1 cellular context compared by ENCODE assay signal in the genomic region with DNA sequence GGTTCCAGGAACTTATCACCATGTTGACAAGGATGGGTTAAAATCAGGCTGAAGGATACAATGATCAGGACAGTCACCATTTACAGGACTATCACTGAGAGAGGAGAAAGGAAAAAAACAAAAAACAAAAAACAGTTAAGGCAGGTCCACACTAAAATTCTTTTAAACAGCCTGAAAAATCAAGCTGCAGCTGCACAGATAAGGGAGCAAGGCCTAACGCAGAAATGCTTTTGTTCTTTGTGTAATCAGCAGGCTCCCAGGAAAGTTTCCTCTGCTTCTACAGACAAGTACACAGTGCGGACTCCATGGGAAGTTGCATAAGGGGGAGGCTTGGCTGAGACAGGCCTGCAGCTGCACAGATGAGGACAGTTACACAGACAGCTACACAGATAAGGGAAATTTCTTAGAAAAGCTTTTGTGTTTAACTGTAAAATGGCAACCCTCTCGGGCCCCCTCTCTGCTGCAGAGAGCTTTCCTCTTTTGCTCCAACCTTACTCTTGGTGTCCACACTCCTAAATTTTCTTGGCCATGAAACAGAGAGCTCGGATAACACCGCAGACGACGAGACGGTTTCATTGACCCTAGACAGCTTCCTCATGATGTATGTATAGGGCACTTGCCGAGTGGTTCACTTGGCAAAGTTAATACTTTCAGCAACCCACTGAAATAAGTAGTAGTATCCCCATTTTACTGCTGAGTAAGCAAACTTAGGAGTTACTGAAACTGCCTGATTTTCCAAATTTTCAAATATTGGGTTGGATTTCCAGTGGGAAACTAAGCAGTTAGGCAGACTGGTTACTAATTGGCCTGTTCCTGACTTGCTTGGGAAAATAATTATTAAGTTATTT.
A peak's percentile ranks its signal among the peaks of the same experiment; 100 is the strongest.
TF ChIP-seq lines count a peak whose summit lies in the region.

No MANE protein-coding gene starts in this region.

TF ChIP-seq in K562, 482 proteins besides CTCF, POLR2A, EP300 and RAD21 (continued from another document and continues in another):
- TF ChIP-seq, protein P1, sequence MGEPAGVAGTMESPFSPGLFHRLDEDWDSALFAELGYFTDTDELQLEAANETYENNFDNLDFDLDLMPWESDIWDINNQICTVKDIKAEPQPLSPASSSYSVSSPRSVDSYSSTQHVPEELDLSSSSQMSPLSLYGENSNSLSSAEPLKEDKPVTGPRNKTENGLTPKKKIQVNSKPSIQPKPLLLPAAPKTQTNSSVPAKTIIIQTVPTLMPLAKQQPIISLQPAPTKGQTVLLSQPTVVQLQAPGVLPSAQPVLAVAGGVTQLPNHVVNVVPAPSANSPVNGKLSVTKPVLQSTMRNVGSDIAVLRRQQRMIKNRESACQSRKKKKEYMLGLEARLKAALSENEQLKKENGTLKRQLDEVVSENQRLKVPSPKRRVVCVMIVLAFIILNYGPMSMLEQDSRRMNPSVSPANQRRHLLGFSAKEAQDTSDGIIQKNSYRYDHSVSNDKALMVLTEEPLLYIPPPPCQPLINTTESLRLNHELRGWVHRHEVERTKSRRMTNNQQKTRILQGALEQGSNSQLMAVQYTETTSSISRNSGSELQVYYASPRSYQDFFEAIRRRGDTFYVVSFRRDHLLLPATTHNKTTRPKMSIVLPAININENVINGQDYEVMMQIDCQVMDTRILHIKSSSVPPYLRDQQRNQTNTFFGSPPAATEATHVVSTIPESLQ (CRISPR knock-in tag; IDR thresholded peaks at IDR 0.05): no peak; the same call in 1 of the 2 replicates
- TF ChIP-seq FOXP1 (CRISPR knock-in tag; IDR thresholded peaks at IDR 0.05) (peak; percentile 55; the same call in 1 of the 2 replicates), MYC (IDR thresholded peaks at IDR 0.05; ENCODE audit: low read depth, low read length) (peak; percentile 49; the same call in 1 of the 2 replicates), MYC (CRISPR knock-in tag; IDR thresholded peaks at IDR 0.05; ENCODE audit: borderline replicate concordance, low read depth) (no peak), ZNF311 (CRISPR knock-in tag; IDR thresholded peaks at IDR 0.05) (peak; percentile 85), KLF6 (CRISPR knock-in tag; IDR thresholded peaks at IDR 0.05; ENCODE audit: borderline replicate concordance) (no peak), MYNN (IDR thresholded peaks at IDR 0.05) (peak; percentile 88; the same call in 1 of the 2 replicates), MYNN (CRISPR knock-in tag; IDR thresholded peaks at IDR 0.05) (no peak), HOXB6 (CRISPR knock-in tag; IDR thresholded peaks at IDR 0.05; ENCODE audit: borderline replicate concordance) (no peak), CBFA2T3 (IDR thresholded peaks at IDR 0.05) (peak; percentile 99), TARDBP (IDR thresholded peaks at IDR 0.05) (peak; percentile 88; the same call in 1 of the 2 replicates), ETV6 (IDR thresholded peaks at IDR 0.05; ENCODE audit: borderline replicate concordance in 1 of 2, low read depth in 2 of 2, low read length in 1 of 2) (peak in 1 of 2 experiments; percentile 80; a peak in 2 of 4 replicates), ETV6 (CRISPR knock-in tag; IDR thresholded peaks at IDR 0.05; ENCODE audit: borderline replicate concordance) (no peak), ZNF830 (CRISPR knock-in tag; IDR thresholded peaks at IDR 0.05) (no peak), DPF2 (IDR thresholded peaks at IDR 0.05) (peak; percentile 98), RBM34 (IDR thresholded peaks at IDR 0.05; ENCODE audit: borderline replicate concordance, insufficient read depth, low read length) (no peak), ZNF507 (tag; conservative IDR thresholded peaks at IDR 0.05) (no peak), TFAM (CRISPR knock-in tag; conservative IDR thresholded peaks at IDR 0.05) (no peak), ZNF124 (CRISPR knock-in tag; IDR thresholded peaks at IDR 0.05) (no peak), BACH1 (tag; IDR thresholded peaks at IDR 0.05) (peak; percentile 59), SREBF1 (IDR thresholded peaks at IDR 0.05; ENCODE audit: borderline replicate concordance, low read depth, low read length) (no peak), RHOXF2B (CRISPR knock-in tag; conservative IDR thresholded peaks at IDR 0.05) (no peak), FOXK1 (CRISPR knock-in tag; IDR thresholded peaks at IDR 0.05; ENCODE audit: borderline replicate concordance) (no peak), ESRRA (IDR thresholded peaks at IDR 0.05; ENCODE audit: borderline replicate concordance, low read depth) (no peak), NFE2L1 (tag; IDR thresholded peaks at IDR 0.05; ENCODE audit: borderline replicate concordance, low read depth) (no peak), CSDE1 (IDR thresholded peaks at IDR 0.05) (no peak), NFATC3 (IDR thresholded peaks at IDR 0.05) (peak; percentile 86; the same call in 1 of the 2 replicates), CHD4 (IDR thresholded peaks at IDR 0.05; ENCODE audit: insufficient read depth, insufficient replicate concordance, low read depth, low read length, poor library complexity, severe bottlenecking) (no peak), ETV1 (tag; conservative IDR thresholded peaks at IDR 0.05; ENCODE audit: low read depth) (peak; percentile 72), NCOA2 (IDR thresholded peaks at IDR 0.05; ENCODE audit: partially characterized antibody in 2 of 2) (peak; percentile 67 to 80), TBP (optimal IDR thresholded peaks at IDR 0.05; ENCODE audit: low read depth, low read length) (peak; percentile 30), SAFB (IDR thresholded peaks at IDR 0.05; ENCODE audit: borderline replicate concordance, low read depth, low read length) (no peak), ZNF75A (CRISPR knock-in tag; IDR thresholded peaks at IDR 0.05) (no peak), HNRNPK (IDR thresholded peaks at IDR 0.05; ENCODE audit: low read depth, low read length, poor library complexity, severe bottlenecking) (no peak), CHAMP1 (IDR thresholded peaks at IDR 0.05) (peak; percentile 94), MTA1 (IDR thresholded peaks at IDR 0.05; ENCODE audit: borderline replicate concordance) (peak; percentile 82), TOE1 (IDR thresholded peaks at IDR 0.05; ENCODE audit: borderline replicate concordance) (peak; percentile 48; the same call in 1 of the 2 replicates), TOE1 (CRISPR knock-in tag; IDR thresholded peaks at IDR 0.05; ENCODE audit: borderline replicate concordance, low read depth) (no peak), ZSCAN29 (IDR thresholded peaks at IDR 0.05) (no peak), PTTG1 (tag; IDR thresholded peaks at IDR 0.05; ENCODE audit: low read depth) (no peak), CBX8 (IDR thresholded peaks at IDR 0.05; ENCODE audit: borderline replicate concordance, extremely low read depth, low read depth, low read length, poor library complexity, severe bottlenecking) (no peak), ZC3H4 (CRISPR knock-in tag; IDR thresholded peaks at IDR 0.05; ENCODE audit: borderline replicate concordance) (no peak), POLR2AphosphoS2 (IDR thresholded peaks at IDR 0.05; ENCODE audit: low read length) (no peak), NFIX (CRISPR knock-in tag; IDR thresholded peaks at IDR 0.05; ENCODE audit: low read depth) (no peak), ZFP36 (IDR thresholded peaks at IDR 0.05; ENCODE audit: low read depth, low read length, partially characterized antibody) (peak; percentile 6), CHD2 (IDR thresholded peaks at IDR 0.05; ENCODE audit: low read depth, low read length) (no peak), DNMT1 (IDR thresholded peaks at IDR 0.05) (no peak), STAG1 (CRISPR knock-in tag; IDR thresholded peaks at IDR 0.05; ENCODE audit: borderline replicate concordance) (no peak), XRCC3 (IDR thresholded peaks at IDR 0.05) (no peak), FIP1L1 (IDR thresholded peaks at IDR 0.05; ENCODE audit: low read depth, low read length, poor library complexity, severe bottlenecking) (no peak), NCOA6 (IDR thresholded peaks at IDR 0.05) (peak; percentile 57; the same call in 1 of the 2 replicates), ELF2 (CRISPR knock-in tag; IDR thresholded peaks at IDR 0.05) (no peak), LEF1 (IDR thresholded peaks at IDR 0.05) (peak; percentile 98), EHMT2 (IDR thresholded peaks at IDR 0.05) (0 out of 2 replicates have a peak, but pooled peaks have one; percentile 6), SMAD4 (CRISPR knock-in tag; conservative IDR thresholded peaks at IDR 0.05) (peak; percentile 99), UBTF (IDR thresholded peaks at IDR 0.05; ENCODE audit: borderline replicate concordance in 1 of 2, low read depth in 2 of 2, low read length in 2 of 2) (no peak), ASH1L (IDR thresholded peaks at IDR 0.05; ENCODE audit: borderline replicate concordance, low read depth, partially characterized antibody) (no peak), ZNF324 (CRISPR knock-in tag; IDR thresholded peaks at IDR 0.05) (no peak), FUS (optimal IDR thresholded peaks at IDR 0.05; ENCODE audit: low read depth, low read length) (no peak), ARID2 (IDR thresholded peaks at IDR 0.05) (no peak)
- TF ChIP-seq, protein P2, sequence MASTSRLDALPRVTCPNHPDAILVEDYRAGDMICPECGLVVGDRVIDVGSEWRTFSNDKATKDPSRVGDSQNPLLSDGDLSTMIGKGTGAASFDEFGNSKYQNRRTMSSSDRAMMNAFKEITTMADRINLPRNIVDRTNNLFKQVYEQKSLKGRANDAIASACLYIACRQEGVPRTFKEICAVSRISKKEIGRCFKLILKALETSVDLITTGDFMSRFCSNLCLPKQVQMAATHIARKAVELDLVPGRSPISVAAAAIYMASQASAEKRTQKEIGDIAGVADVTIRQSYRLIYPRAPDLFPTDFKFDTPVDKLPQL (IDR thresholded peaks at IDR 0.05; ENCODE audit: extremely low read depth, insufficient read length): no peak
- TF ChIP-seq, protein P3, sequence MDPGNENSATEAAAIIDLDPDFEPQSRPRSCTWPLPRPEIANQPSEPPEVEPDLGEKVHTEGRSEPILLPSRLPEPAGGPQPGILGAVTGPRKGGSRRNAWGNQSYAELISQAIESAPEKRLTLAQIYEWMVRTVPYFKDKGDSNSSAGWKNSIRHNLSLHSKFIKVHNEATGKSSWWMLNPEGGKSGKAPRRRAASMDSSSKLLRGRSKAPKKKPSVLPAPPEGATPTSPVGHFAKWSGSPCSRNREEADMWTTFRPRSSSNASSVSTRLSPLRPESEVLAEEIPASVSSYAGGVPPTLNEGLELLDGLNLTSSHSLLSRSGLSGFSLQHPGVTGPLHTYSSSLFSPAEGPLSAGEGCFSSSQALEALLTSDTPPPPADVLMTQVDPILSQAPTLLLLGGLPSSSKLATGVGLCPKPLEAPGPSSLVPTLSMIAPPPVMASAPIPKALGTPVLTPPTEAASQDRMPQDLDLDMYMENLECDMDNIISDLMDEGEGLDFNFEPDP (CRISPR knock-in tag; IDR thresholded peaks at IDR 0.05): no peak
- TF ChIP-seq, protein P4, sequence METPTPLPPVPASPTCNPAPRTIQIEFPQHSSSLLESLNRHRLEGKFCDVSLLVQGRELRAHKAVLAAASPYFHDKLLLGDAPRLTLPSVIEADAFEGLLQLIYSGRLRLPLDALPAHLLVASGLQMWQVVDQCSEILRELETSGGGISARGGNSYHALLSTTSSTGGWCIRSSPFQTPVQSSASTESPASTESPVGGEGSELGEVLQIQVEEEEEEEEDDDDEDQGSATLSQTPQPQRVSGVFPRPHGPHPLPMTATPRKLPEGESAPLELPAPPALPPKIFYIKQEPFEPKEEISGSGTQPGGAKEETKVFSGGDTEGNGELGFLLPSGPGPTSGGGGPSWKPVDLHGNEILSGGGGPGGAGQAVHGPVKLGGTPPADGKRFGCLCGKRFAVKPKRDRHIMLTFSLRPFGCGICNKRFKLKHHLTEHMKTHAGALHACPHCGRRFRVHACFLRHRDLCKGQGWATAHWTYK (CRISPR knock-in tag; IDR thresholded peaks at IDR 0.05): no peak
- TF ChIP-seq, protein P5, sequence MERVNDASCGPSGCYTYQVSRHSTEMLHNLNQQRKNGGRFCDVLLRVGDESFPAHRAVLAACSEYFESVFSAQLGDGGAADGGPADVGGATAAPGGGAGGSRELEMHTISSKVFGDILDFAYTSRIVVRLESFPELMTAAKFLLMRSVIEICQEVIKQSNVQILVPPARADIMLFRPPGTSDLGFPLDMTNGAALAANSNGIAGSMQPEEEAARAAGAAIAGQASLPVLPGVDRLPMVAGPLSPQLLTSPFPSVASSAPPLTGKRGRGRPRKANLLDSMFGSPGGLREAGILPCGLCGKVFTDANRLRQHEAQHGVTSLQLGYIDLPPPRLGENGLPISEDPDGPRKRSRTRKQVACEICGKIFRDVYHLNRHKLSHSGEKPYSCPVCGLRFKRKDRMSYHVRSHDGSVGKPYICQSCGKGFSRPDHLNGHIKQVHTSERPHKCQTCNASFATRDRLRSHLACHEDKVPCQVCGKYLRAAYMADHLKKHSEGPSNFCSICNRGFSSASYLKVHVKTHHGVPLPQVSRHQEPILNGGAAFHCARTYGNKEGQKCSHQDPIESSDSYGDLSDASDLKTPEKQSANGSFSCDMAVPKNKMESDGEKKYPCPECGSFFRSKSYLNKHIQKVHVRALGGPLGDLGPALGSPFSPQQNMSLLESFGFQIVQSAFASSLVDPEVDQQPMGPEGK (CRISPR knock-in tag; IDR thresholded peaks at IDR 0.05; ENCODE audit: borderline replicate concordance): no peak
